In the genomic region with DNA sequence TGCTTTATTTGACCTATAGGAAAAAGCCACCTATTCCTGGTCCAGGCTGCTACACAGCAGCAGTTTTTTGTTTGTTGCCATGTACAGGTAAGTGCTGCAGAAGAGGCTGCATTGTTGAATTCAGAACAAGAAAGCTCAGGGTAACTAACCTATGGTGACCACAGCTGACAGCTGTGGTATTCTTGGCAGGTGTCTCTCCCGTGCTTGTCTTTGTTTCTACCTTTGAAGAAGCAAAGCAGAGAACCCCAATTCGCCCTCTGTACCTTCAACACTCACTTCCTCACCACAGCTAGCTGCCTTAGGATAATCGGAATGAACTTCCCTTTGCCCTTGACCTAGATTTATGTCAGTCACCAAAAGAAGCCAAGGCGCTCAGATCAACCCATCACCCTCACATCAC, we compare ENCODE assay signal across 20 cellular contexts.
A peak's percentile ranks its signal among the peaks of the same experiment; 100 is the strongest.
DNase-seq lines count a peak whose midpoint lies in the region; ATAC-seq and TF ChIP-seq lines count a peak whose summit lies in the region.
"Had no signal": no experiment of that assay in that cellular context is flagged by ENCODE, and none has a peak within 500 bp of the region (broad histone marks: within the 10 kb centered on the region; RNA-seq: fewer than 3 reads in every experiment).

No MANE protein-coding gene starts in this region.

- no peak overlapping the region for H3K27ac Mint-ChIP-seq in activated CD8-positive, alpha-beta T cell treated with anti-CD3 and anti-CD28 coated beads for 36 hours
- H3K27ac Mint-ChIP-seq in activated CD8-positive, alpha-beta T cell treated with anti-CD3 and anti-CD28 coated beads, Interleukin-2, amount 10 ng/mL, durations not matched to agents 7 days and 5 days, result no peak overlapping the region
- no peak overlapping the region for H3K27ac Mint-ChIP-seq in Caco-2 (ENCODE audit: unreplicated experiment)
- H3K27ac Mint-ChIP-seq: B cell; CD4-positive, CD25-positive, alpha-beta regulatory T cell had no signal

- H3K4me3 Mint-ChIP-seq in activated CD8-positive, alpha-beta T cell treated with anti-CD3 and anti-CD28 coated beads for 36 hours, result no peak overlapping the region
- H3K4me3 Mint-ChIP-seq in activated CD8-positive, alpha-beta T cell treated with anti-CD3 and anti-CD28 coated beads, Interleukin-2, amount 10 ng/mL, durations not matched to agents 7 days and 5 days, result no peak overlapping the region
- H3K4me3 Mint-ChIP-seq in Caco-2 (ENCODE audit: unreplicated experiment), result no peak overlapping the region
- H3K4me3 Mint-ChIP-seq: B cell; CD4-positive, CD25-positive, alpha-beta regulatory T cell; CD8-positive, alpha-beta memory T cell had no signal

- intact Hi-C loops in activated CD8-positive, alpha-beta T cell treated with anti-CD3 and anti-CD28 coated beads for 36 hours (cut with micrococcal nuclease), result no loop called here
- intact Hi-C loops in Caco-2 (cut with micrococcal nuclease; ENCODE audit: unreplicated experiment), result no loop called here

- WGBS in neuronal stem cell (ENCODE audit: extremely low coverage in 2 of 2, insufficient read length in 2 of 2, insufficient replicate concordance in 1 of 2), 2 donors, result no CpG with 5 or more reads among the region's 4 CpGs

- H3K9me3 ChIP-seq in neuronal stem cell (replicated peaks in 1 of 2; ENCODE audit: control insufficient read depth in 2 of 2, insufficient read depth in 1 of 2, low read depth in 1 of 2, low read length in 2 of 2) (no peaks in the 10 kb centered on the region), Caco-2 (no peaks in the 10 kb centered on the region)
- H3K9me3 ChIP-seq: BLaER1 had no signal

- H2BK12ac ChIP-seq in neuronal stem cell (ENCODE audit: low read length), result no peak overlapping the region

- no peak overlapping the region for H3K4me2 ChIP-seq in neuronal stem cell (ENCODE audit: insufficient read depth, low read length, poor library complexity, severe bottlenecking)
- H3K4me2 ChIP-seq: BLaER1 had no signal

- H3K9me3 Mint-ChIP-seq in activated CD8-positive, alpha-beta T cell treated with anti-CD3 and anti-CD28 coated beads for 36 hours, result no peaks in the 10 kb centered on the region
- H3K9me3 Mint-ChIP-seq in activated CD8-positive, alpha-beta T cell treated with anti-CD3 and anti-CD28 coated beads, Interleukin-2, amount 10 ng/mL, durations not matched to agents 7 days and 5 days (ENCODE audit: insufficient read depth), result no peaks in the 10 kb centered on the region
- H3K9me3 Mint-ChIP-seq in Caco-2 (ENCODE audit: unreplicated experiment), result no peaks in the 10 kb centered on the region

- H2AK5ac ChIP-seq in neuronal stem cell (ENCODE audit: low read depth, low read length), result no peak overlapping the region

- no peak overlapping the region for H3K23ac ChIP-seq in neuronal stem cell (ENCODE audit: low read depth, low read length, poor library complexity)

- BruUV-seq in Caco-2 (replicated peaks; lab: Mats Ljungman, UMichigan), result no TSS peak

- H4K91ac ChIP-seq in neuronal stem cell (ENCODE audit: low read depth, low read length, poor library complexity), result no peak overlapping the region

- POLR2A ChIA-PET in activated CD8-positive, alpha-beta T cell treated with anti-CD3 and anti-CD28 coated beads for 36 hours (lab: Charles Lee), result no interaction called here
- POLR2A ChIA-PET in activated CD8-positive, alpha-beta T cell treated with anti-CD3 and anti-CD28 coated beads, Interleukin-2, amount 10 ng/mL, durations not matched to agents 7 days and 5 days (lab: Charles Lee), result no interaction called here
- POLR2A ChIA-PET in Caco-2 (lab: Charles Lee), result no interaction called here

- no peaks in the 10 kb centered on the region for H3K27me3 ChIP-seq in neuronal stem cell (ENCODE audit: control insufficient read depth in 3 of 3, insufficient read depth in 3 of 3, low read depth in 1 of 3, low read length in 3 of 3)
- H3K27me3 ChIP-seq in Caco-2 (replicated peaks; ENCODE audit: control insufficient read depth, insufficient read depth, low read length), result no peaks in the 10 kb centered on the region
- H3K27me3 ChIP-seq: BLaER1 had no signal

- TF ChIP-seq CTCF in activated CD8-positive, alpha-beta T cell treated with anti-CD3 and anti-CD28 coated beads for 36 hours (IDR thresholded peaks at IDR 0.05), result no peak
- TF ChIP-seq CTCF in GM12865 (IDR thresholded peaks at IDR 0.05; ENCODE audit: insufficient read depth, low read depth, low read length, missing control alignments), result no peak
- no peak for TF ChIP-seq CTCF in Caco-2 (IDR thresholded peaks at IDR 0.05; ENCODE audit: insufficient read depth in 1 of 2, low read depth in 1 of 2, low read length in 1 of 2, severe bottlenecking in 1 of 2, unreplicated experiment in 1 of 2)

- H2BK5ac ChIP-seq in neuronal stem cell (ENCODE audit: low read length), result no peak overlapping the region

- H3K18ac ChIP-seq in neuronal stem cell (ENCODE audit: low read length), result no peak overlapping the region

- H3K27ac ChIP-seq in neuronal stem cell (replicated peaks; ENCODE audit: low read length), result no peak overlapping the region
- H3K27ac ChIP-seq: 22Rv1, BLaER1, C4-2B, GM23248 had no signal

- CTCF ChIA-PET in activated CD8-positive, alpha-beta T cell treated with anti-CD3 and anti-CD28 coated beads for 36 hours (lab: Charles Lee), result no interaction called here
- CTCF ChIA-PET in activated CD8-positive, alpha-beta T cell treated with anti-CD3 and anti-CD28 coated beads, Interleukin-2, amount 10 ng/mL, durations not matched to agents 7 days and 5 days (lab: Charles Lee), result no interaction called here
- CTCF ChIA-PET in Caco-2 (lab: Charles Lee), result no interaction called here

- H3K9ac ChIP-seq in neuronal stem cell (ENCODE audit: low read depth, low read length, poor library complexity), result no peak overlapping the region
- H3K9ac ChIP-seq: BLaER1, GM23248 had no signal

- H2AFZ ChIP-seq in neuronal stem cell (ENCODE audit: low read length), result no peak overlapping the region
- H2AFZ ChIP-seq: GM23248 had no signal

- no peak for ATAC-seq in activated CD8-positive, alpha-beta T cell treated with anti-CD3 and anti-CD28 coated beads for 36 hours
- ATAC-seq in activated CD8-positive, alpha-beta T cell treated with anti-CD3 and anti-CD28 coated beads, Interleukin-2, amount 10 ng/mL, durations not matched to agents 7 days and 5 days, result no peak
- ATAC-seq: GM12878 had no signal

- no peaks in the 10 kb centered on the region for H3K27me3 Mint-ChIP-seq in activated CD8-positive, alpha-beta T cell treated with anti-CD3 and anti-CD28 coated beads for 36 hours
- no peaks in the 10 kb centered on the region for H3K27me3 Mint-ChIP-seq in activated CD8-positive, alpha-beta T cell treated with anti-CD3 and anti-CD28 coated beads, Interleukin-2, amount 10 ng/mL, durations not matched to agents 7 days and 5 days (ENCODE audit: low read depth)
- no peaks in the 10 kb centered on the region for H3K27me3 Mint-ChIP-seq in Caco-2 (ENCODE audit: insufficient read depth, unreplicated experiment)
- H3K27me3 Mint-ChIP-seq: B cell; CD4-positive, CD25-positive, alpha-beta regulatory T cell had no signal

- H3K14ac ChIP-seq in neuronal stem cell (ENCODE audit: low read length), result peak overlapping the region; percentile 6

- no peak overlapping the region for H4K8ac ChIP-seq in neuronal stem cell (ENCODE audit: low read depth, low read length)

- H3K4me3 ChIP-seq in GM12865 (ENCODE audit: low read depth, low read length) (no peak overlapping the region), neuronal stem cell (ENCODE audit: low read length in 2 of 2) (no peak overlapping the region), Caco-2 (ENCODE audit: low read depth, low read length) (no peak overlapping the region)
- H3K4me3 ChIP-seq: BLaER1, GM12878, GM23248 had no signal

- H3K4me1 ChIP-seq in neuronal stem cell (ENCODE audit: control insufficient read depth in 2 of 2, insufficient read depth in 1 of 2, low read depth in 1 of 2, low read length in 2 of 2), result no peaks in the 10 kb centered on the region
- H3K4me1 ChIP-seq in Caco-2, result no peaks in the 10 kb centered on the region
- H3K4me1 ChIP-seq: BLaER1 had no signal

- H3K79me1 ChIP-seq in neuronal stem cell (ENCODE audit: low read depth, low read length), result no peaks in the 10 kb centered on the region

- H3K36me3 ChIP-seq in neuronal stem cell (replicated peaks in 1 of 2; ENCODE audit: control insufficient read depth in 2 of 2, insufficient read depth in 2 of 2, low read length in 2 of 2), result no peaks in the 10 kb centered on the region
- H3K36me3 ChIP-seq in Caco-2 (ENCODE audit: control insufficient read depth, insufficient read depth, low read length), result no peaks in the 10 kb centered on the region
- H3K36me3 ChIP-seq: BLaER1 had no signal

- H3K4me1 Mint-ChIP-seq in activated CD8-positive, alpha-beta T cell treated with anti-CD3 and anti-CD28 coated beads for 36 hours (ENCODE audit: low read depth), result peaks cover 16% of the 10 kb centered on the region
- peaks cover 3% of the 10 kb centered on the region for H3K4me1 Mint-ChIP-seq in activated CD8-positive, alpha-beta T cell treated with anti-CD3 and anti-CD28 coated beads, Interleukin-2, amount 10 ng/mL, durations not matched to agents 7 days and 5 days (ENCODE audit: low read depth)
- H3K4me1 Mint-ChIP-seq in Caco-2 (ENCODE audit: low read depth, unreplicated experiment), result no peaks in the 10 kb centered on the region
- H3K4me1 Mint-ChIP-seq: B cell; CD4-positive, CD25-positive, alpha-beta regulatory T cell had no signal

- H3K36me3 Mint-ChIP-seq in activated CD8-positive, alpha-beta T cell treated with anti-CD3 and anti-CD28 coated beads for 36 hours (ENCODE audit: low read depth), result no peaks in the 10 kb centered on the region
- H3K36me3 Mint-ChIP-seq in activated CD8-positive, alpha-beta T cell treated with anti-CD3 and anti-CD28 coated beads, Interleukin-2, amount 10 ng/mL, durations not matched to agents 7 days and 5 days (ENCODE audit: low read depth), result no peaks in the 10 kb centered on the region
- H3K36me3 Mint-ChIP-seq in Caco-2 (ENCODE audit: insufficient read depth, unreplicated experiment), result no peaks in the 10 kb centered on the region
- H3K36me3 Mint-ChIP-seq: CD4-positive, CD25-positive, alpha-beta regulatory T cell; CD8-positive, alpha-beta memory T cell had no signal

- H2BK15ac ChIP-seq in neuronal stem cell (ENCODE audit: low read length), result no peak overlapping the region

- H2BK120ac ChIP-seq in neuronal stem cell (ENCODE audit: low read depth, low read length), result no peak overlapping the region

- no peak overlapping the region for H3K4ac ChIP-seq in neuronal stem cell (ENCODE audit: low read length)

- DNase-seq in activated CD8-positive, alpha-beta T cell treated with anti-CD3 and anti-CD28 coated beads for 36 hours, result peak; percentile 8
- no peak for DNase-seq in activated CD8-positive, alpha-beta T cell treated with anti-CD3 and anti-CD28 coated beads, Interleukin-2, amount 10 ng/mL, durations not matched to agents 7 days and 5 days
- DNase-seq in GM12865 (ENCODE audit: low read depth) (peak; percentile 4), neuronal stem cell (ENCODE audit: low spot score) (no peak), middle frontal gyrus (ENCODE audit: extremely low spot score, low spot score) (no peak), Caco-2 (no peak)
- no peak for DNase-seq in activated CD4-positive, alpha-beta T cell treated with anti-CD3 and anti-CD28 coated beads for 1 hour
- DNase-seq: Calu3; CD4-positive, CD25-positive, alpha-beta regulatory T cell; DMS53; DMS79 treated with DMSO at 0.1 percent for 48 hours; GM23248; H7; HCEC 1CT had no signal

Comparison
In these comparisons a context has a peak if more than half of its experiments do, and no peak if none do; other contexts are left out.
1. DNase-seq: peak in activated CD8-positive, alpha-beta T cell treated with anti-CD3 and anti-CD28 coated beads for 36 hours (single experiment) and GM12865 (single experiment); none in activated CD8-positive, alpha-beta T cell treated with anti-CD3 and anti-CD28 coated beads, Interleukin-2, amount 10 ng/mL, durations not matched to agents 7 days and 5 days (single experiment), neuronal stem cell (single experiment), middle frontal gyrus (single experiment), activated CD4-positive, alpha-beta T cell treated with anti-CD3 and anti-CD28 coated beads for 1 hour (single experiment) and Caco-2 (0 of 2).